In the genomic region with DNA sequence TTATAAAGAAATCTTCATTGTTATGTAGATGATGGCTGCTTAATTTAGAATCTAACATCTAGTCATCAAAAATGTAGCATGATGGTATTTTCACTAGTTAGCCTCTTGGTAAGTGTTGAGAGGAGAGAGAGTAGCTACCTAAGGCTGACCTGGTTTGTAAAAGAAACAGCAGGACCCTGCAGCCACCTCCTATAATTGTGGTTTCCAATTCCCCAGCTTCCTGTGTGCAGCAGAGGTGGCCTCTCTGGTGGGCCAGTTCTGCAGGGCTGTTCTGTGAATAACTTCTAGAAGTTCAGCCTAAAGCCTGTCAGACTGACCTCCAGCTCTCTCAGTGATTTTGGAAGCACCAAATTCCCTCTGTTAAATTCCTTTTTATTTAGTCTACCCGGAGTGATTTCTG, we compare ENCODE assay signal across 1 cellular context.
TF ChIP-seq lines count a peak whose summit lies in the region.

No MANE protein-coding gene starts in this region.

TF ChIP-seq in GM12878, 131 proteins besides CTCF, POLR2A, EP300 and RAD21 (continued from another document):
- TF ChIP-seq, protein P1, sequence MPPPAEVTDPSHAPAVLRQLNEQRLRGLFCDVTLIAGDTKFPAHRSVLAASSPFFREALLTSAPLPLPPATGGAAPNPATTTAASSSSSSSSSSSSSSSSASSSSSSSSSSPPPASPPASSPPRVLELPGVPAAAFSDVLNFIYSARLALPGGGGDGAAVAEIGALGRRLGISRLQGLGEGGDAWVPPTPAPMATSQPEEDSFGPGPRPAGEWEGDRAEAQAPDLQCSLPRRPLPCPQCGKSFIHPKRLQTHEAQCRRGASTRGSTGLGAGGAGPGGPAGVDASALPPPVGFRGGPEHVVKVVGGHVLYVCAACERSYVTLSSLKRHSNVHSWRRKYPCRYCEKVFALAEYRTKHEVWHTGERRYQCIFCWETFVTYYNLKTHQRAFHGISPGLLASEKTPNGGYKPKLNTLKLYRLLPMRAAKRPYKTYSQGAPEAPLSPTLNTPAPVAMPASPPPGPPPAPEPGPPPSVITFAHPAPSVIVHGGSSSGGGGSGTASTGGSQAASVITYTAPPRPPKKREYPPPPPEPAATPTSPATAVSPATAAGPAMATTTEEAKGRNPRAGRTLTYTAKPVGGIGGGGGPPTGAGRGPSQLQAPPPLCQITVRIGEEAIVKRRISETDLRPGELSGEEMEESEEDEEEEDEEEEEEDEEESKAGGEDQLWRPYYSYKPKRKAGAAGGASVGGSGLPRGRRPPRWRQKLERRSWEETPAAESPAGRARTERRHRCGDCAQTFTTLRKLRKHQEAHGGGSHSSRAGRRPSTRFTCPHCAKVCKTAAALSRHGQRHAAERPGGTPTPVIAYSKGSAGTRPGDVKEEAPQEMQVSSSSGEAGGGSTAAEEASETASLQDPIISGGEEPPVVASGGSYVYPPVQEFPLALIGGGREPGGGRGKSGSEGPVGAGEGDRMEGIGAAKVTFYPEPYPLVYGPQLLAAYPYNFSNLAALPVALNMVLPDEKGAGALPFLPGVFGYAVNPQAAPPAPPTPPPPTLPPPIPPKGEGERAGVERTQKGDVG (CRISPR knock-in tag; IDR thresholded peaks at IDR 0.05) = no peak
- TF ChIP-seq, protein P2, sequence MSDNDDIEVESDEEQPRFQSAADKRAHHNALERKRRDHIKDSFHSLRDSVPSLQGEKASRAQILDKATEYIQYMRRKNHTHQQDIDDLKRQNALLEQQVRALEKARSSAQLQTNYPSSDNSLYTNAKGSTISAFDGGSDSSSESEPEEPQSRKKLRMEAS (IDR thresholded peaks at IDR 0.05; ENCODE audit: low read depth, low read length) = no peak
- TF ChIP-seq, protein P3, sequence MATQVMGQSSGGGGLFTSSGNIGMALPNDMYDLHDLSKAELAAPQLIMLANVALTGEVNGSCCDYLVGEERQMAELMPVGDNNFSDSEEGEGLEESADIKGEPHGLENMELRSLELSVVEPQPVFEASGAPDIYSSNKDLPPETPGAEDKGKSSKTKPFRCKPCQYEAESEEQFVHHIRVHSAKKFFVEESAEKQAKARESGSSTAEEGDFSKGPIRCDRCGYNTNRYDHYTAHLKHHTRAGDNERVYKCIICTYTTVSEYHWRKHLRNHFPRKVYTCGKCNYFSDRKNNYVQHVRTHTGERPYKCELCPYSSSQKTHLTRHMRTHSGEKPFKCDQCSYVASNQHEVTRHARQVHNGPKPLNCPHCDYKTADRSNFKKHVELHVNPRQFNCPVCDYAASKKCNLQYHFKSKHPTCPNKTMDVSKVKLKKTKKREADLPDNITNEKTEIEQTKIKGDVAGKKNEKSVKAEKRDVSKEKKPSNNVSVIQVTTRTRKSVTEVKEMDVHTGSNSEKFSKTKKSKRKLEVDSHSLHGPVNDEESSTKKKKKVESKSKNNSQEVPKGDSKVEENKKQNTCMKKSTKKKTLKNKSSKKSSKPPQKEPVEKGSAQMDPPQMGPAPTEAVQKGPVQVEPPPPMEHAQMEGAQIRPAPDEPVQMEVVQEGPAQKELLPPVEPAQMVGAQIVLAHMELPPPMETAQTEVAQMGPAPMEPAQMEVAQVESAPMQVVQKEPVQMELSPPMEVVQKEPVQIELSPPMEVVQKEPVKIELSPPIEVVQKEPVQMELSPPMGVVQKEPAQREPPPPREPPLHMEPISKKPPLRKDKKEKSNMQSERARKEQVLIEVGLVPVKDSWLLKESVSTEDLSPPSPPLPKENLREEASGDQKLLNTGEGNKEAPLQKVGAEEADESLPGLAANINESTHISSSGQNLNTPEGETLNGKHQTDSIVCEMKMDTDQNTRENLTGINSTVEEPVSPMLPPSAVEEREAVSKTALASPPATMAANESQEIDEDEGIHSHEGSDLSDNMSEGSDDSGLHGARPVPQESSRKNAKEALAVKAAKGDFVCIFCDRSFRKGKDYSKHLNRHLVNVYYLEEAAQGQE (IDR thresholded peaks at IDR 0.05; ENCODE audit: low read depth, low read length) = no peak
- no peak for TF ChIP-seq SRF (IDR thresholded peaks at IDR 0.05; ENCODE audit: low read depth in 2 of 2, low read length in 2 of 2)
- no peak for TF ChIP-seq HCFC1 (IDR thresholded peaks at IDR 0.05; ENCODE audit: low read length)
- TF ChIP-seq YBX1 (IDR thresholded peaks at IDR 0.05) = no peak
- no peak for TF ChIP-seq MTA3 (IDR thresholded peaks at IDR 0.05; ENCODE audit: borderline replicate concordance, low read length)
- TF ChIP-seq FOS (IDR thresholded peaks at IDR 0.05; ENCODE audit: borderline replicate concordance, extremely low read depth, insufficient read length) = no peak
- no peak for TF ChIP-seq RUNX3 (IDR thresholded peaks at IDR 0.05; ENCODE audit: low read length)
- no peak for TF ChIP-seq RBBP5 (conservative IDR thresholded peaks at IDR 0.05)
- TF ChIP-seq SMC3 (IDR thresholded peaks at IDR 0.05; ENCODE audit: borderline replicate concordance, low read length) = no peak
- TF ChIP-seq YY1 (IDR thresholded peaks at IDR 0.05; ENCODE audit: low read depth, low read length) = no peak
